ENCODE assay signal across 1 cellular context in the genomic region with DNA sequence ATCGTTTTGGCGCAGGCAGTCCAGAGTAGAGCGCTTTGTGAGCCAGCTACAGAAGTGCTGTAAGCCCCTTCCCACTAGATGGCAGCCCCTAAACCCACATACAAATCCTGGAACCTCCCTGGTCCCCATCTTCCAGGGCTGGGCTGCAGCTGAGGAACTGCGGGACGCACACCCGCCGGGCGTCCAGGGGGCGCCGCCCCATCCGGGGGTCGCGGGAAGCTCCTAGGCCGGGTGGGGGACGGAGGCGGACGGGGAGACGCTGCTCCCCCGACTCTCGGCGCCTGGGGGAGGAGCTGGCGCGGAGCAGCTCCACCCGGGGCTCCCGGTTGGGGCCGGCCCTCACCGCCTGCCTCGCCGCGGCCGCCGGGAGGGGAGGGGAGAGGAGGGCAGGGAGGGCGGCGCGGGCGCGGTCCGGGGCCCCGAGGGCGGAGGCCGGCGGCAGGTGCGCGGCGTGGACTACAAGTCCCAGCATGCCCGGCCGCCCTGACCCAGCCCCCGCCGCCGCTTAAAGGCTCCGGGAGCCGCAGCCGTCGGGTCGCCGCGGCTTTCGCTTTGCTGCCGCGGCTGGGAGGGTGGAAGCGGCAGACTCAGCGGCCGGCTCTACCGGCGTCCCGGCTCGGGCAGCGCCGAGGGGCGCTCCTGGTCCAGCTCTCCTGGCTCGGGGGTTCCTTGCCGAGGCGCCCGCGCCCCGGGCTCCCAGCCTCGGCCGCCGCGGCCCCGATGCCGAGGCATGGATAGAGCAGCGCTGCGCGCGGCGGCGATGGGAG.
TF ChIP-seq lines count a peak whose summit lies in the region.

A gene (plus strand): TSS at position 535 of the 767 bp plus-strand sequence. CDS start 196 bp downstream, at position 731.

TF ChIP-seq in HepG2, 621 proteins besides CTCF, POLR2A, EP300 and RAD21 (continued from another document and continues in another):
- TF ChIP-seq, protein P1, sequence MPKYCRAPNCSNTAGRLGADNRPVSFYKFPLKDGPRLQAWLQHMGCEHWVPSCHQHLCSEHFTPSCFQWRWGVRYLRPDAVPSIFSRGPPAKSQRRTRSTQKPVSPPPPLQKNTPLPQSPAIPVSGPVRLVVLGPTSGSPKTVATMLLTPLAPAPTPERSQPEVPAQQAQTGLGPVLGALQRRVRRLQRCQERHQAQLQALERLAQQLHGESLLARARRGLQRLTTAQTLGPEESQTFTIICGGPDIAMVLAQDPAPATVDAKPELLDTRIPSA (CRISPR knock-in tag; IDR thresholded peaks at IDR 0.05; ENCODE audit: borderline replicate concordance): no peak
- TF ChIP-seq ZNF550 (CRISPR knock-in tag; IDR thresholded peaks at IDR 0.05; ENCODE audit: borderline replicate concordance) (no peak), RARA (CRISPR knock-in tag; IDR thresholded peaks at IDR 0.05) (no peak), TBX3 (IDR thresholded peaks at IDR 0.05; ENCODE audit: borderline replicate concordance) (no peak), KDM3A (CRISPR knock-in tag; IDR thresholded peaks at IDR 0.05; ENCODE audit: low read depth) (no peak), TBL1XR1 (IDR thresholded peaks at IDR 0.05; ENCODE audit: borderline replicate concordance, low read length, partially characterized antibody) (no peak), NCOR1 (IDR thresholded peaks at IDR 0.05; ENCODE audit: borderline replicate concordance, low read length) (no peak), SP5 (CRISPR knock-in tag; IDR thresholded peaks at IDR 0.05; ENCODE audit: borderline replicate concordance, low read depth) (no peak), NPAS2 (CRISPR knock-in tag; IDR thresholded peaks at IDR 0.05; ENCODE audit: borderline replicate concordance) (no peak), SAFB2 (CRISPR knock-in tag; IDR thresholded peaks at IDR 0.05; ENCODE audit: borderline replicate concordance, low read depth) (no peak), NFYB (CRISPR knock-in tag; IDR thresholded peaks at IDR 0.05) (no peak), ZNF569 (CRISPR knock-in tag; IDR thresholded peaks at IDR 0.05; ENCODE audit: borderline replicate concordance) (no peak), GATAD1 (CRISPR knock-in tag; IDR thresholded peaks at IDR 0.05) (no peak), SP2 (CRISPR knock-in tag; IDR thresholded peaks at IDR 0.05) (no peak), CENPT (CRISPR knock-in tag; IDR thresholded peaks at IDR 0.05; ENCODE audit: low read depth) (no peak), ZNF431 (CRISPR knock-in tag; IDR thresholded peaks at IDR 0.05; ENCODE audit: borderline replicate concordance, low read depth) (no peak), SETDB1 (CRISPR knock-in tag; IDR thresholded peaks at IDR 0.05; ENCODE audit: borderline replicate concordance) (no peak), NCOA1 (CRISPR knock-in tag; IDR thresholded peaks at IDR 0.05) (no peak), HNRNPL (IDR thresholded peaks at IDR 0.05; ENCODE audit: low read depth, low read length) (0 out of 2 replicates have a peak, but pooled peaks have one; percentile 35), ZSCAN9 (CRISPR knock-in tag; IDR thresholded peaks at IDR 0.05; ENCODE audit: borderline replicate concordance) (no peak), RAD51 (IDR thresholded peaks at IDR 0.05; ENCODE audit: borderline replicate concordance) (no peak), KLF13 (CRISPR knock-in tag; IDR thresholded peaks at IDR 0.05) (no peak), MED1 (CRISPR knock-in tag; IDR thresholded peaks at IDR 0.05) (no peak), SUZ12 (IDR thresholded peaks at IDR 0.05; ENCODE audit: low read depth, low read length) (peak; percentile 51; the same call in 1 of the 2 replicates), NCOA2 (CRISPR knock-in tag; IDR thresholded peaks at IDR 0.05) (no peak), CEBPG (CRISPR knock-in tag; IDR thresholded peaks at IDR 0.05) (no peak), PPARG (CRISPR knock-in tag; conservative IDR thresholded peaks at IDR 0.05) (no peak), FIP1L1 (IDR thresholded peaks at IDR 0.05; ENCODE audit: borderline replicate concordance, insufficient read depth, low read depth, low read length) (no peak), BORCS8-MEF2B (CRISPR knock-in tag; IDR thresholded peaks at IDR 0.05) (no peak), XRCC5 (optimal IDR thresholded peaks at IDR 0.05; ENCODE audit: low read length) (peak; percentile 67), ZNF30 (CRISPR knock-in tag; IDR thresholded peaks at IDR 0.05) (no peak), MAFK (conservative IDR thresholded peaks at IDR 0.05 in 1 of 2, IDR thresholded peaks at IDR 0.05 in 1 of 2; ENCODE audit: low read length in 2 of 2) (no peak), SALL2 (CRISPR knock-in tag; IDR thresholded peaks at IDR 0.05) (no peak), ZNF670 (CRISPR knock-in tag; IDR thresholded peaks at IDR 0.05; ENCODE audit: borderline replicate concordance) (no peak), NKX3-1 (CRISPR knock-in tag; IDR thresholded peaks at IDR 0.05) (no peak), TCF7L2 (IDR thresholded peaks at IDR 0.05; ENCODE audit: low read depth, low read length) (no peak), ZNF451 (CRISPR knock-in tag; IDR thresholded peaks at IDR 0.05) (no peak), MAF1 (CRISPR knock-in tag; IDR thresholded peaks at IDR 0.05; ENCODE audit: borderline replicate concordance) (no peak), JUND (CRISPR knock-in tag; IDR thresholded peaks at IDR 0.05) (no peak), ZNF788 (CRISPR knock-in tag; IDR thresholded peaks at IDR 0.05; ENCODE audit: borderline replicate concordance) (no peak), NFKB2 (CRISPR knock-in tag; IDR thresholded peaks at IDR 0.05; ENCODE audit: borderline replicate concordance) (no peak; the same call in 1 of the 2 replicates), AHR (CRISPR knock-in tag; IDR thresholded peaks at IDR 0.05) (no peak), NFKBIZ (CRISPR knock-in tag; IDR thresholded peaks at IDR 0.05) (no peak), ZNF264 (CRISPR knock-in tag; IDR thresholded peaks at IDR 0.05) (no peak), CBX2 (IDR thresholded peaks at IDR 0.05; ENCODE audit: low read depth, low read length) (no peak), CBX2 (CRISPR knock-in tag; IDR thresholded peaks at IDR 0.05; ENCODE audit: low read depth) (no peak), ZNF749 (CRISPR knock-in tag; IDR thresholded peaks at IDR 0.05; ENCODE audit: borderline replicate concordance) (0 out of 2 replicates have a peak, but pooled peaks have one; percentile 23)
- TF ChIP-seq, protein P2, sequence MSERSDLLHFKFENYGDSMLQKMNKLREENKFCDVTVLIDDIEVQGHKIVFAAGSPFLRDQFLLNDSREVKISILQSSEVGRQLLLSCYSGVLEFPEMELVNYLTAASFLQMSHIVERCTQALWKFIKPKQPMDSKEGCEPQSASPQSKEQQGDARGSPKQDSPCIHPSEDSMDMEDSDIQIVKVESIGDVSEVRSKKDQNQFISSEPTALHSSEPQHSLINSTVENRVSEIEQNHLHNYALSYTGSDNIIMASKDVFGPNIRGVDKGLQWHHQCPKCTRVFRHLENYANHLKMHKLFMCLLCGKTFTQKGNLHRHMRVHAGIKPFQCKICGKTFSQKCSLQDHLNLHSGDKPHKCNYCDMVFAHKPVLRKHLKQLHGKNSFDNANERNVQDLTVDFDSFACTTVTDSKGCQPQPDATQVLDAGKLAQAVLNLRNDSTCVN (CRISPR knock-in tag; IDR thresholded peaks at IDR 0.05; ENCODE audit: borderline replicate concordance): no peak
- TF ChIP-seq, protein P3, sequence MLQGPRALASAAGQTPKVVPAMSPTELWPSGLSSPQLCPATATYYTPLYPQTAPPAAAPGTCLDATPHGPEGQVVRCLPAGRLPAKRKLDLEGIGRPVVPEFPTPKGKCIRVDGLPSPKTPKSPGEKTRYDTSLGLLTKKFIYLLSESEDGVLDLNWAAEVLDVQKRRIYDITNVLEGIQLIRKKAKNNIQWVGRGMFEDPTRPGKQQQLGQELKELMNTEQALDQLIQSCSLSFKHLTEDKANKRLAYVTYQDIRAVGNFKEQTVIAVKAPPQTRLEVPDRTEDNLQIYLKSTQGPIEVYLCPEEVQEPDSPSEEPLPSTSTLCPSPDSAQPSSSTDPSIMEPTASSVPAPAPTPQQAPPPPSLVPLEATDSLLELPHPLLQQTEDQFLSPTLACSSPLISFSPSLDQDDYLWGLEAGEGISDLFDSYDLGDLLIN (CRISPR knock-in tag; IDR thresholded peaks at IDR 0.05; ENCODE audit: borderline replicate concordance): no peak
- TF ChIP-seq, protein P4, sequence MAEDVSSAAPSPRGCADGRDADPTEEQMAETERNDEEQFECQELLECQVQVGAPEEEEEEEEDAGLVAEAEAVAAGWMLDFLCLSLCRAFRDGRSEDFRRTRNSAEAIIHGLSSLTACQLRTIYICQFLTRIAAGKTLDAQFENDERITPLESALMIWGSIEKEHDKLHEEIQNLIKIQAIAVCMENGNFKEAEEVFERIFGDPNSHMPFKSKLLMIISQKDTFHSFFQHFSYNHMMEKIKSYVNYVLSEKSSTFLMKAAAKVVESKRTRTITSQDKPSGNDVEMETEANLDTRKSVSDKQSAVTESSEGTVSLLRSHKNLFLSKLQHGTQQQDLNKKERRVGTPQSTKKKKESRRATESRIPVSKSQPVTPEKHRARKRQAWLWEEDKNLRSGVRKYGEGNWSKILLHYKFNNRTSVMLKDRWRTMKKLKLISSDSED (CRISPR knock-in tag; IDR thresholded peaks at IDR 0.05): no peak
- TF ChIP-seq, protein P5, sequence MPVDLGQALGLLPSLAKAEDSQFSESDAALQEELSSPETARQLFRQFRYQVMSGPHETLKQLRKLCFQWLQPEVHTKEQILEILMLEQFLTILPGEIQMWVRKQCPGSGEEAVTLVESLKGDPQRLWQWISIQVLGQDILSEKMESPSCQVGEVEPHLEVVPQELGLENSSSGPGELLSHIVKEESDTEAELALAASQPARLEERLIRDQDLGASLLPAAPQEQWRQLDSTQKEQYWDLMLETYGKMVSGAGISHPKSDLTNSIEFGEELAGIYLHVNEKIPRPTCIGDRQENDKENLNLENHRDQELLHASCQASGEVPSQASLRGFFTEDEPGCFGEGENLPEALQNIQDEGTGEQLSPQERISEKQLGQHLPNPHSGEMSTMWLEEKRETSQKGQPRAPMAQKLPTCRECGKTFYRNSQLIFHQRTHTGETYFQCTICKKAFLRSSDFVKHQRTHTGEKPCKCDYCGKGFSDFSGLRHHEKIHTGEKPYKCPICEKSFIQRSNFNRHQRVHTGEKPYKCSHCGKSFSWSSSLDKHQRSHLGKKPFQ (CRISPR knock-in tag; IDR thresholded peaks at IDR 0.05; ENCODE audit: insufficient replicate concordance): no peak
- TF ChIP-seq, protein P6, sequence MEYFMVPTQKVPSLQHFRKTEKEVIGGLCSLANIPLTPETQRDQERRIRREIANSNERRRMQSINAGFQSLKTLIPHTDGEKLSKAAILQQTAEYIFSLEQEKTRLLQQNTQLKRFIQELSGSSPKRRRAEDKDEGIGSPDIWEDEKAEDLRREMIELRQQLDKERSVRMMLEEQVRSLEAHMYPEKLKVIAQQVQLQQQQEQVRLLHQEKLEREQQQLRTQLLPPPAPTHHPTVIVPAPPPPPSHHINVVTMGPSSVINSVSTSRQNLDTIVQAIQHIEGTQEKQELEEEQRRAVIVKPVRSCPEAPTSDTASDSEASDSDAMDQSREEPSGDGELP (IDR thresholded peaks at IDR 0.05; ENCODE audit: borderline replicate concordance, low read depth): no peak
- TF ChIP-seq, protein P7, sequence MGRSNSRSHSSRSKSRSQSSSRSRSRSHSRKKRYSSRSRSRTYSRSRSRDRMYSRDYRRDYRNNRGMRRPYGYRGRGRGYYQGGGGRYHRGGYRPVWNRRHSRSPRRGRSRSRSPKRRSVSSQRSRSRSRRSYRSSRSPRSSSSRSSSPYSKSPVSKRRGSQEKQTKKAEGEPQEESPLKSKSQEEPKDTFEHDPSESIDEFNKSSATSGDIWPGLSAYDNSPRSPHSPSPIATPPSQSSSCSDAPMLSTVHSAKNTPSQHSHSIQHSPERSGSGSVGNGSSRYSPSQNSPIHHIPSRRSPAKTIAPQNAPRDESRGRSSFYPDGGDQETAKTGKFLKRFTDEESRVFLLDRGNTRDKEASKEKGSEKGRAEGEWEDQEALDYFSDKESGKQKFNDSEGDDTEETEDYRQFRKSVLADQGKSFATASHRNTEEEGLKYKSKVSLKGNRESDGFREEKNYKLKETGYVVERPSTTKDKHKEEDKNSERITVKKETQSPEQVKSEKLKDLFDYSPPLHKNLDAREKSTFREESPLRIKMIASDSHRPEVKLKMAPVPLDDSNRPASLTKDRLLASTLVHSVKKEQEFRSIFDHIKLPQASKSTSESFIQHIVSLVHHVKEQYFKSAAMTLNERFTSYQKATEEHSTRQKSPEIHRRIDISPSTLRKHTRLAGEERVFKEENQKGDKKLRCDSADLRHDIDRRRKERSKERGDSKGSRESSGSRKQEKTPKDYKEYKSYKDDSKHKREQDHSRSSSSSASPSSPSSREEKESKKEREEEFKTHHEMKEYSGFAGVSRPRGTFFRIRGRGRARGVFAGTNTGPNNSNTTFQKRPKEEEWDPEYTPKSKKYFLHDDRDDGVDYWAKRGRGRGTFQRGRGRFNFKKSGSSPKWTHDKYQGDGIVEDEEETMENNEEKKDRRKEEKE (IDR thresholded peaks at IDR 0.05): no peak
- TF ChIP-seq, protein P8, sequence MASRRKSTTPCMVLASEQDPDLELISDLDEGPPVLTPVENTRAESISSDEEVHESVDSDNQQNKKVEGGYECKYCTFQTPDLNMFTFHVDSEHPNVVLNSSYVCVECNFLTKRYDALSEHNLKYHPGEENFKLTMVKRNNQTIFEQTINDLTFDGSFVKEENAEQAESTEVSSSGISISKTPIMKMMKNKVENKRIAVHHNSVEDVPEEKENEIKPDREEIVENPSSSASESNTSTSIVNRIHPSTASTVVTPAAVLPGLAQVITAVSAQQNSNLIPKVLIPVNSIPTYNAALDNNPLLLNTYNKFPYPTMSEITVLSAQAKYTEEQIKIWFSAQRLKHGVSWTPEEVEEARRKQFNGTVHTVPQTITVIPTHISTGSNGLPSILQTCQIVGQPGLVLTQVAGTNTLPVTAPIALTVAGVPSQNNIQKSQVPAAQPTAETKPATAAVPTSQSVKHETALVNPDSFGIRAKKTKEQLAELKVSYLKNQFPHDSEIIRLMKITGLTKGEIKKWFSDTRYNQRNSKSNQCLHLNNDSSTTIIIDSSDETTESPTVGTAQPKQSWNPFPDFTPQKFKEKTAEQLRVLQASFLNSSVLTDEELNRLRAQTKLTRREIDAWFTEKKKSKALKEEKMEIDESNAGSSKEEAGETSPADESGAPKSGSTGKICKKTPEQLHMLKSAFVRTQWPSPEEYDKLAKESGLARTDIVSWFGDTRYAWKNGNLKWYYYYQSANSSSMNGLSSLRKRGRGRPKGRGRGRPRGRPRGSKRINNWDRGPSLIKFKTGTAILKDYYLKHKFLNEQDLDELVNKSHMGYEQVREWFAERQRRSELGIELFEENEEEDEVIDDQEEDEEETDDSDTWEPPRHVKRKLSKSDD (CRISPR knock-in tag; IDR thresholded peaks at IDR 0.05; ENCODE audit: low read depth): 0 out of 2 replicates have a peak, but pooled peaks have one; percentile 22
- TF ChIP-seq, protein P9, sequence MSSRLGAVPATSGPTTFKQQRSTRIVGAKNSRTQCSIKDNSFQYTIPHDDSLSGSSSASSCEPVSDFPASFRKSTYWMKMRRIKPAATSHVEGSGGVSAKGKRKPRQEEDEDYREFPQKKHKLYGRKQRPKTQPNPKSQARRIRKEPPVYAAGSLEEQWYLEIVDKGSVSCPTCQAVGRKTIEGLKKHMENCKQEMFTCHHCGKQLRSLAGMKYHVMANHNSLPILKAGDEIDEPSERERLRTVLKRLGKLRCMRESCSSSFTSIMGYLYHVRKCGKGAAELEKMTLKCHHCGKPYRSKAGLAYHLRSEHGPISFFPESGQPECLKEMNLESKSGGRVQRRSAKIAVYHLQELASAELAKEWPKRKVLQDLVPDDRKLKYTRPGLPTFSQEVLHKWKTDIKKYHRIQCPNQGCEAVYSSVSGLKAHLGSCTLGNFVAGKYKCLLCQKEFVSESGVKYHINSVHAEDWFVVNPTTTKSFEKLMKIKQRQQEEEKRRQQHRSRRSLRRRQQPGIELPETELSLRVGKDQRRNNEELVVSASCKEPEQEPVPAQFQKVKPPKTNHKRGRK (CRISPR knock-in tag; IDR thresholded peaks at IDR 0.05): no peak
